ENCODE assay signal across 1 cellular context in the genomic region with DNA sequence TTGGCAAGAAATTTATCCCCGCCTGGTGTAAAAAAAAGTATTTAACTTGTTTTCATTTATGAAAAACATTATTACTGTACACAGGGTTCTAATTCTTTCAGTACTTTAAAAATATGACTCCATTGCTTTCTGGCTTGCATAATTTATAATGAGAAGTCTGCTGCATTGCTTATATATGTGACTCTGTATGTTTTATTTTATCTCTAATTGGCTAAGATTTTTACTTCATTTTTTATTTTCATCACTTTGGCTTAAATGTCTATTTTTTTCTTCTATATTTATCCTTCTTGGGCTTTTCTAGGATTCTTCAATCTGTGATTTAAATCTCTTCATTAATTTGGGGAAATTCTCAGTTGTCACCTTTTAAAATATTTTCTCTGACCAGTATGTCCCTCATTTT.
TF ChIP-seq lines count a peak whose summit lies in the region.

No MANE protein-coding gene starts in this region.

TF ChIP-seq in K562, 482 proteins besides CTCF, POLR2A, EP300 and RAD21 (continued from another document):
- no peak for TF ChIP-seq ZNF263 (CRISPR knock-in tag; IDR thresholded peaks at IDR 0.05; ENCODE audit: borderline replicate concordance)
